In genomic region chr19:5593245-5593962, GRCh38 we compare ENCODE assay signal across 17 cellular contexts. TPM values are rescaled to one million over a fixed set of nuclear protein-coding genes. Genes with fewer than 3 reads are reported as not detected.
"Had no signal": no experiment of that assay in that cellular context is flagged by ENCODE, and none has a peak within 500 bp of the region (broad histone marks: within the 10 kb centered on the region; RNA-seq: fewer than 3 reads in every experiment).

No MANE protein-coding gene starts in this region.

- H3K4me3 Mint-ChIP-seq: activated naive CD4-positive, alpha-beta T cell treated with anti-CD3 and anti-CD28 coated beads for 36 hours; endodermal cell; mesothelial cell of epicardium had no signal

- H3K4me1 Mint-ChIP-seq: mesothelial cell of epicardium had no signal

- DNase-seq: activated CD4-positive, alpha-beta T cell treated with anti-CD3 and anti-CD28 coated beads, Interleukin-2, amount 50 U/mL, for 1 hour; activated CD8-positive, alpha-beta memory T cell treated with anti-CD3 and anti-CD28 coated beads for 24 hours; activated naive CD4-positive, alpha-beta T cell treated with anti-CD3 and anti-CD28 coated beads for 36 hours; endodermal cell; erythroblast; heart right ventricle; stimulated activated CD4-positive, alpha-beta T cell treated with anti-CD3 and anti-CD28 coated beads, Interleukin-2, amount 100 ng/mL, for 48 hours; stimulated activated naive CD4-positive, alpha-beta T cell treated with Interleukin-2 at 50 U/mL for 16 hours; substantia nigra; T-helper 2 cell had no signal

- H3K27ac Mint-ChIP-seq: activated naive CD4-positive, alpha-beta T cell treated with anti-CD3 and anti-CD28 coated beads for 36 hours; activated T-helper 2 cell treated with anti-CD3 and anti-CD28 coated beads, Interferon-gamma antibody, Interleukin-2, Interleukin-4, amounts not matched to agents 10 μg/mL and 5 μg/mL and 100 μg/mL, durations not matched to agents 14 hours and 24 hours and 36 hours; endodermal cell; mesothelial cell of epicardium had no signal

- H3K9me3 Mint-ChIP-seq: activated naive CD4-positive, alpha-beta T cell treated with anti-CD3 and anti-CD28 coated beads for 36 hours; activated T-helper 2 cell treated with anti-CD3 and anti-CD28 coated beads, Interferon-gamma antibody, Interleukin-2, Interleukin-4, amounts not matched to agents 10 μg/mL and 5 μg/mL and 100 μg/mL, durations not matched to agents 14 hours and 24 hours and 36 hours; endodermal cell; mesothelial cell of epicardium had no signal

- ATAC-seq: activated CD4-positive, CD25-positive, alpha-beta regulatory T cell treated with anti-CD3 and anti-CD28 coated beads, Interleukin-2, amount 50 U/mL, for 24 hours; gastroesophageal sphincter; heart right ventricle; pancreas had no signal

RNA-seq across cellular contexts. Expression of gene TINCR, which starts 25.7 kb away (rescaled TPM):
- total RNA-seq: myocyte, skeletal muscle tissue had no signal
